Comparison of ENCODE assay signal across 8 cellular contexts in the genomic region with DNA sequence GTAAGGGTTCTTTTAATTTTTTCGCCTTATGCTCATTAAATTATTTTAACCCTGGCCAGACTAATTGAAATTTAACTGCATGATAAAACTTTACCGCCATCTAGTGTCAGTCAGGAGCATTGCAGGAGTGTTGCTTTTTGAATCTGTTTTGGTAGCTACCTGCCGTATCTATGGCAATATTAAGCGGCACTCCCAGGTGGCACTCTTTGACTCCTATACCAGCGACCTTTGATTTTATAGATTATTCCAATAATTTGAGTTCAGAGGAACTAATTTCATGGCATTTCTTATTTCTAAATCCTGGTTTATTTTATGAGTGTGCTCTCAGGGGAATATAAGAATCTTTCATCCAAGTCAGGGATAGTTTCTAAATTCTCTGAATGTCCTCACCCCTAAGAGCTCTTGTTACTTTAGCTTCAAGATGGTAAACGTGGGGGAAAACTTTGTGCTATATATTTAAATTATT.
DNase-seq lines count a peak whose midpoint lies in the region; ATAC-seq, FAIRE-seq and TF ChIP-seq lines count a peak whose summit lies in the region.

No MANE protein-coding gene starts in this region.

- H3K4me3 ChIP-seq in A549 (no peak overlapping the region), heart right ventricle (no peak overlapping the region), spleen (no peak overlapping the region)

- DNase-seq in A549 (ENCODE audit: low read depth in 1 of 2, low spot score in 1 of 2): peak in 1 of 2 experiments; percentile 57
- peak; percentile 69 for DNase-seq in NOMO-1 treated with DMSO at 0.1 percent for 48 hours (lab: John Stamatoyannopoulos, UW; ENCODE audit: unreplicated experiment)
- DNase-seq in activated naive CD4-positive, alpha-beta T cell treated with anti-CD3 and anti-CD28 coated beads for 36 hours: peak; percentile 67
- peak in 1 of 2 donors; percentile 39 for DNase-seq in heart right ventricle
- no peak for DNase-seq in spleen

- peak; percentile 96 to 97 for TF ChIP-seq RAD21 in A549 (conservative IDR thresholded peaks at IDR 0.05 in 1 of 2, IDR thresholded peaks at IDR 0.05 in 1 of 2)

- TF ChIP-seq CTCF in A549 (IDR thresholded peaks at IDR 0.05) (peak; percentile 99), GM12874 (IDR thresholded peaks at IDR 0.05; ENCODE audit: insufficient read depth, low read depth, low read length) (peak; percentile 77), heart right ventricle (IDR thresholded peaks at IDR 0.05) (peak; percentile 95 to 99 (median 98)), spleen (IDR thresholded peaks at IDR 0.05 in 8 of 11, conservative IDR thresholded peaks at IDR 0.05 in 3 of 11) (peak; percentile 86 to 96 (median 93))

- peaks cover 10% of the 10 kb centered on the region for H3K4me1 Mint-ChIP-seq in activated naive CD4-positive, alpha-beta T cell treated with anti-CD3 and anti-CD28 coated beads for 36 hours (ENCODE audit: low read depth)

- H3K36me3 ChIP-seq in heart right ventricle (no peaks in the 10 kb centered on the region), spleen (no peaks in the 10 kb centered on the region)

- TF ChIP-seq EP300 in A549 (IDR thresholded peaks at IDR 0.05): no peak

- WGBS in A549 (ENCODE audit: missing lambda C conversion rate): 2% methylated on average over 6 of the region's 6 CpGs
- 1% methylated on average over 6 of the region's 6 CpGs for WGBS in heart right ventricle, 2 donors
- 2 to 4% (median 3%) methylated on average over 6 of the region's 6 CpGs for WGBS in spleen, 5 donors

- intact Hi-C loops in activated naive CD4-positive, alpha-beta T cell treated with anti-CD3 and anti-CD28 coated beads for 36 hours (cut with micrococcal nuclease): loop anchor here (1.0 to 5.0 kb wide), 7 partner anchors 49 to 1128 kb away; partner anchors contain the start of gene REEP3
- intact Hi-C loops in heart right ventricle (cut with DNase I) (loop anchor here in 4 of 10 donors (2.0 to 5.0 kb wide), 6 partner anchors 47 to 553 kb away; no protein-coding TSS in a partner anchor), spleen (cut with DNase I; ENCODE audit: low total_unique reads) (loop anchor here (5.0 kb wide), 1 partner anchor 553 kb away; no protein-coding TSS in a partner anchor)

- H3K27me3 ChIP-seq in heart right ventricle (no peaks in the 10 kb centered on the region), spleen (replicated peaks in 1 of 7) (peaks cover 0 to 13% (median 0%) of the 10 kb centered on the region in 7 donors)

- H3K9me3 ChIP-seq in A549 (no peaks in the 10 kb centered on the region), heart right ventricle (no peaks in the 10 kb centered on the region), spleen (no peaks in the 10 kb centered on the region)

- CTCF ChIA-PET in A549 (lab: Yijun Ruan, JAX): interaction anchor here (0.6 to 9.7 kb wide), 76 partner anchors 8 to 1282 kb away, joined by 3 to 153 read pairs (median 4); no protein-coding TSS in a partner anchor
- CTCF ChIA-PET in activated naive CD4-positive, alpha-beta T cell treated with anti-CD3 and anti-CD28 coated beads for 36 hours (lab: Charles Lee): interaction anchor here (0.6 to 8.8 kb wide), 62 partner anchors 8 to 1127 kb away, joined by 3 to 205 read pairs (median 4); no protein-coding TSS in a partner anchor

- ATAC-seq in A549: peak in 1 of 2 experiments; percentile 62; a peak in 3 of 6 replicates
- peak; percentile 47 for ATAC-seq in HG03432 (IDR thresholded peaks at IDR 0.05; ENCODE audit: unreplicated experiment)
- ATAC-seq in heart right ventricle: peak in 6 of 8 donors; percentile 22 to 53 (median 35)
- ATAC-seq in GM21381 (IDR thresholded peaks at IDR 0.05; ENCODE audit: unreplicated experiment): no peak

- peaks cover 23% of the 10 kb centered on the region for H3K4me1 ChIP-seq in A549
- H3K4me1 ChIP-seq in heart right ventricle: peaks cover 0 to 39% (median 18%) of the 10 kb centered on the region in 9 donors
- H3K4me1 ChIP-seq in spleen: peaks cover 0 to 21% (median 7%) of the 10 kb centered on the region in 6 donors

- POLR2A ChIA-PET in A549 (lab: Yijun Ruan, JAX): interaction anchor here (0.9 to 2.3 kb wide), 3 partner anchors 13 to 198 kb away, joined by 3 to 17 read pairs (median 3); no protein-coding TSS in a partner anchor

- TF ChIP-seq POLR2A in A549 (IDR thresholded peaks at IDR 0.05; ENCODE audit: low read length) (no peak), spleen (IDR thresholded peaks at IDR 0.05) (no peak)

- peak overlapping the region; percentile 56 for H3K4me2 ChIP-seq in A549

- no peak for FAIRE-seq in A549 (lab: Jason Lieb, UNC)

- H3K4me3 Mint-ChIP-seq in activated naive CD4-positive, alpha-beta T cell treated with anti-CD3 and anti-CD28 coated beads for 36 hours: no peak overlapping the region

- no peaks in the 10 kb centered on the region for H3K9me3 Mint-ChIP-seq in activated naive CD4-positive, alpha-beta T cell treated with anti-CD3 and anti-CD28 coated beads for 36 hours

- H3K27ac Mint-ChIP-seq in activated naive CD4-positive, alpha-beta T cell treated with anti-CD3 and anti-CD28 coated beads for 36 hours: no peak overlapping the region

- no peaks in the 10 kb centered on the region for H3K36me3 Mint-ChIP-seq in activated naive CD4-positive, alpha-beta T cell treated with anti-CD3 and anti-CD28 coated beads for 36 hours (ENCODE audit: low read depth)

- H3K27ac ChIP-seq in A549 (peak overlapping the region in 1 of 2 experiments; percentile 66; a peak in 1 of 6 replicates), heart right ventricle (peak overlapping the region in 5 of 10 donors; percentile 33 to 66 (median 41)), spleen (no peak overlapping the region)

- H3K27me3 Mint-ChIP-seq in activated naive CD4-positive, alpha-beta T cell treated with anti-CD3 and anti-CD28 coated beads for 36 hours (ENCODE audit: low read depth): peaks cover 4% of the 10 kb centered on the region

TF ChIP-seq in A549, 52 proteins besides CTCF, POLR2A, EP300 and RAD21:
- TF ChIP-seq SMC3 (IDR thresholded peaks at IDR 0.05) (peak; percentile 94), POLR2AphosphoS2 (conservative IDR thresholded peaks at IDR 0.05; ENCODE audit: low read length) (no peak), JUN (IDR thresholded peaks at IDR 0.05) (no peak), MAZ (IDR thresholded peaks at IDR 0.05; ENCODE audit: borderline replicate concordance, low read depth, low read length) (no peak), KDM1A (IDR thresholded peaks at IDR 0.05; ENCODE audit: low read depth) (no peak), SREBF2 (IDR thresholded peaks at IDR 0.05) (no peak)
